In genomic region chr1:204336642-204337041, GRCh38 we compare ENCODE assay signal across 20 cellular contexts. TPM values are rescaled to one million over a fixed set of nuclear protein-coding genes. Genes with fewer than 3 reads are reported as not detected.
DNase-seq lines count a peak whose midpoint lies in the region; ATAC-seq, FAIRE-seq and TF ChIP-seq lines count a peak whose summit lies in the region.
"Had no signal": no experiment of that assay in that cellular context is flagged by ENCODE, and none has a peak within 500 bp of the region (broad histone marks: within the 10 kb centered on the region; RNA-seq: fewer than 3 reads in every experiment).

No MANE protein-coding gene starts in this region.

- no peak for TF ChIP-seq CTCF in cardiac muscle cell (IDR thresholded peaks at IDR 0.05; ENCODE audit: low read depth, low read length)
- no peak for TF ChIP-seq CTCF in H1 (IDR thresholded peaks at IDR 0.05; ENCODE audit: control extremely low read depth in 1 of 3, insufficient read depth in 1 of 3, low read depth in 1 of 3, low read length in 3 of 3)

- H3K79me1 ChIP-seq in H1 (ENCODE audit: low read depth, low read length) (no peaks in the 10 kb centered on the region), mesenchymal stem cell (replicated peaks; ENCODE audit: low read length, poor library complexity, severe bottlenecking) (no peaks in the 10 kb centered on the region)

- FAIRE-seq in H1 (lab: Jason Lieb, UNC) = peak; percentile 19
- FAIRE-seq: D721Med, HepG2 had no signal

- intact Hi-C loops in left ventricle myocardium superior (cut with micrococcal nuclease) = no loop called here

- peak overlapping the region; percentile 67 for H4K91ac ChIP-seq in H1 (replicated peaks; ENCODE audit: insufficient read length, low read length)
- H4K91ac ChIP-seq in mesenchymal stem cell (ENCODE audit: low read length) = peak overlapping the region; percentile 5

- H3K14ac ChIP-seq in H1 (ENCODE audit: insufficient read length) = no peak overlapping the region
- no peak overlapping the region for H3K14ac ChIP-seq in mesenchymal stem cell (ENCODE audit: low read length in 2 of 2)

- peaks cover 48% of the 10 kb centered on the region for H3K4me1 ChIP-seq in cardiac muscle cell (ENCODE audit: low read depth)
- peaks cover 25 to 42% (median 37%) of the 10 kb centered on the region in 4 experiments for H3K4me1 ChIP-seq in H1 (replicated peaks in 1 of 4; ENCODE audit: control insufficient read depth in 3 of 4, insufficient read depth in 4 of 4, low read length in 3 of 4)
- H3K4me1 ChIP-seq in mesenchymal stem cell (ENCODE audit: control insufficient read depth, insufficient read depth, low read depth, low read length) = no peaks in the 10 kb centered on the region

- H2BK20ac ChIP-seq in H1 (ENCODE audit: low read length) = peak overlapping the region; percentile 88

- H3K56ac ChIP-seq in H1 (replicated peaks; ENCODE audit: insufficient read length, low read depth, low read length) = no peak overlapping the region

- H2AK5ac ChIP-seq in H1 (ENCODE audit: low read depth, low read length) = no peak overlapping the region; the same call in 1 of the 2 replicates
- no peak overlapping the region for H2AK5ac ChIP-seq in mesenchymal stem cell (ENCODE audit: low read length, severe bottlenecking)

- POLR2A ChIA-PET in H1 (lab: Charles Lee; ENCODE audit: partially characterized antibody) = interaction anchor here (0.7 to 1.0 kb wide), 2 partner anchors 14 to 81 kb away, joined by 3 read pairs; no protein-coding TSS in a partner anchor

- no peaks in the 10 kb centered on the region for H3K36me3 ChIP-seq in cardiac muscle cell
- H3K36me3 ChIP-seq in H1 (ENCODE audit: control insufficient read depth in 2 of 4, insufficient read depth in 4 of 4, low read length in 3 of 4) = no peaks in the 10 kb centered on the region
- H3K36me3 ChIP-seq in mesenchymal stem cell (ENCODE audit: control insufficient read depth in 1 of 2, insufficient read depth in 2 of 2, low read depth in 1 of 2, low read length in 2 of 2) = no peaks in the 10 kb centered on the region
- H3K36me3 ChIP-seq: SJCRH30 had no signal

- H2AFZ ChIP-seq in H1 (ENCODE audit: low read length) = no peak overlapping the region
- no peak overlapping the region for H2AFZ ChIP-seq in mesenchymal stem cell (ENCODE audit: low read depth, low read length)

- no peak for TF ChIP-seq EP300 in H1 (IDR thresholded peaks at IDR 0.05; ENCODE audit: borderline replicate concordance in 1 of 2, low read depth in 2 of 2, low read length in 2 of 2)

- H3K27me3 ChIP-seq in cardiac muscle cell (no peaks in the 10 kb centered on the region), H1 (replicated peaks in 1 of 4; ENCODE audit: control insufficient read depth in 3 of 4, extremely low read depth in 1 of 4, insufficient read depth in 3 of 4, low read length in 3 of 4) (peaks cover 0 to 2% (median 0%) of the 10 kb centered on the region in 4 experiments; a peak in 3 of 7 replicates), mesenchymal stem cell (ENCODE audit: control insufficient read depth in 1 of 2, insufficient read depth in 1 of 2, low read length in 2 of 2) (peaks cover 23 to 77% of the 10 kb centered on the region in 2 experiments)

- no peaks in the 10 kb centered on the region for H3K23me2 ChIP-seq in H1 (ENCODE audit: low read depth, low read length)

- no peak overlapping the region for H4K5ac ChIP-seq in H1 (ENCODE audit: insufficient read length, low read depth, low read length)

- H4K8ac ChIP-seq in H1 (ENCODE audit: extremely low read depth, insufficient read depth, low read length) = no peak overlapping the region
- no peak overlapping the region for H4K8ac ChIP-seq in mesenchymal stem cell (ENCODE audit: low read length)

- CTCF ChIA-PET in H1 (lab: Charles Lee; ENCODE audit: partially characterized antibody) = interaction anchor here (0.7 to 1.9 kb wide), 5 partner anchors 27 to 124 kb away, joined by 3 to 4 read pairs (median 3); partner anchors contain the start of gene GOLT1A

- TF ChIP-seq POLR2A in H1 (IDR thresholded peaks at IDR 0.05; ENCODE audit: control extremely low read depth in 1 of 2, low read depth in 2 of 2, low read length in 2 of 2) = no peak

- no peak overlapping the region; the same call in 1 of the 2 replicates for H2BK15ac ChIP-seq in H1 (ENCODE audit: low read length)
- no peak overlapping the region for H2BK15ac ChIP-seq in mesenchymal stem cell (ENCODE audit: low read depth, poor library complexity, severe bottlenecking)

- H3K4me3 ChIP-seq in cardiac muscle cell (no peak overlapping the region), H1 (ENCODE audit: extremely low read depth in 1 of 4, insufficient read depth in 2 of 4, low read depth in 3 of 4, low read length in 4 of 4) (no peak overlapping the region), mesenchymal stem cell (ENCODE audit: insufficient read depth in 1 of 2, low read depth in 1 of 2, low read length in 2 of 2) (no peak overlapping the region)
- H3K4me3 ChIP-seq: SJCRH30 had no signal

- H3K18ac ChIP-seq in H1 (ENCODE audit: extremely low read depth, low read length) (peak overlapping the region; percentile 48), mesenchymal stem cell (ENCODE audit: low read depth in 1 of 2, low read length in 2 of 2) (no peak overlapping the region)

- H3K4me2 ChIP-seq in H1 (ENCODE audit: insufficient read depth in 1 of 2, low read depth in 2 of 2, low read length in 2 of 2) (peak overlapping the region; percentile 47 to 51), mesenchymal stem cell (ENCODE audit: low read length, poor library complexity, severe bottlenecking) (no peak overlapping the region)
- H3K4me2 ChIP-seq: KMS-11 had no signal

- H2BK120ac ChIP-seq in H1 (replicated peaks; ENCODE audit: low read depth, low read length) (peak overlapping the region; percentile 89), mesenchymal stem cell (ENCODE audit: low read depth, low read length) (no peak overlapping the region)

- no peak for ATAC-seq in left ventricle myocardium superior
- no peak for ATAC-seq in GM18873 (IDR thresholded peaks at IDR 0.05; ENCODE audit: low FRiP score, unreplicated experiment)
- ATAC-seq: HepG2 had no signal

- H3K9me3 ChIP-seq in cardiac muscle cell (ENCODE audit: low read depth) (no peaks in the 10 kb centered on the region), H1 (ENCODE audit: insufficient read depth in 2 of 2, low read depth in 1 of 2, low read length in 1 of 2) (no peaks in the 10 kb centered on the region), mesenchymal stem cell (ENCODE audit: control insufficient read depth, low read length) (no peaks in the 10 kb centered on the region)
- H3K9me3 ChIP-seq: SJCRH30 had no signal

- no peak overlapping the region for H3K9ac ChIP-seq in H1 (replicated peaks in 1 of 4; ENCODE audit: extremely low read depth in 1 of 4, low read depth in 3 of 4, low read length in 3 of 4)
- H3K9ac ChIP-seq in mesenchymal stem cell (ENCODE audit: low read length) = no peak overlapping the region
- H3K9ac ChIP-seq: KMS-11 had no signal

- TF ChIP-seq RAD21 in H1 (IDR thresholded peaks at IDR 0.05 in 1 of 2, conservative IDR thresholded peaks at IDR 0.05 in 1 of 2; ENCODE audit: low read depth in 2 of 2, low read length in 2 of 2) = no peak

- H2BK12ac ChIP-seq in H1 (ENCODE audit: low read depth, low read length) = peak overlapping the region; percentile 82
- peak overlapping the region in 1 of 2 experiments; percentile 10 for H2BK12ac ChIP-seq in mesenchymal stem cell (ENCODE audit: low read length in 2 of 2)

- H3K27ac ChIP-seq in cardiac muscle cell = peak overlapping the region; percentile 33
- H3K27ac ChIP-seq in H1 (ENCODE audit: low read depth, low read length) = no peak overlapping the region
- H3K27ac ChIP-seq in mesenchymal stem cell (ENCODE audit: low read length, poor library complexity, severe bottlenecking) = no peak overlapping the region
- H3K27ac ChIP-seq: 22Rv1, C4-2B, KMS-11 had no signal

- H3K4ac ChIP-seq in H1 (replicated peaks; ENCODE audit: insufficient read length, low read depth, low read length) (no peak overlapping the region), mesenchymal stem cell (ENCODE audit: low read depth in 1 of 2, low read length in 2 of 2) (no peak overlapping the region)

- DNase-seq in cardiac muscle cell (ENCODE audit: low read depth in 1 of 2, low spot score in 1 of 2) (no peak), left ventricle myocardium superior (no peak), H1 (ENCODE audit: low read depth in 1 of 2, low spot score in 2 of 2) (no peak), mesenchymal stem cell (no peak), NCI-H1930 (lab: John Stamatoyannopoulos, UW) (no peak), NCI-H2107 treated with DMSO at 0.1 percent for 48 hours (lab: John Stamatoyannopoulos, UW; ENCODE audit: unreplicated experiment) (no peak), NK-92 (lab: John Stamatoyannopoulos, UW; ENCODE audit: unreplicated experiment) (no peak)
- DNase-seq: AML-193, NCI-H1048, NCI-H1436, NCI-H2029, NCI-H2171, NCI-H526, SJCRH30 had no signal

- no peak overlapping the region for H3K23ac ChIP-seq in H1 (ENCODE audit: insufficient read length)
- H3K23ac ChIP-seq in mesenchymal stem cell (ENCODE audit: low read length in 2 of 2) = no peak overlapping the region

- no peaks in the 10 kb centered on the region for H3K79me2 ChIP-seq in H1 (ENCODE audit: control insufficient read depth in 1 of 2, insufficient read depth in 2 of 2, low read length in 2 of 2)

- H4K20me1 ChIP-seq in H1 (replicated peaks in 1 of 2; ENCODE audit: control insufficient read depth in 1 of 2, insufficient read depth in 2 of 2, low read length in 2 of 2) = no peaks in the 10 kb centered on the region

- H2BK5ac ChIP-seq in H1 (ENCODE audit: low read depth, low read length) (peak overlapping the region; percentile 96), mesenchymal stem cell (ENCODE audit: low read depth, low read length, poor library complexity, severe bottlenecking) (no peak overlapping the region)

TF ChIP-seq in H1, 55 proteins besides CTCF, POLR2A, EP300 and RAD21 (continues in another document):
- TF ChIP-seq YY1 (IDR thresholded peaks at IDR 0.05; ENCODE audit: low read depth, low read length) (peak; percentile 64; the same call in 1 of the 2 replicates), HDAC2 (IDR thresholded peaks at IDR 0.05; ENCODE audit: borderline replicate concordance in 1 of 2, low read depth in 2 of 2, low read length in 2 of 2) (no peak), EGR1 (IDR thresholded peaks at IDR 0.05; ENCODE audit: borderline replicate concordance, low read depth, low read length) (no peak)

RNA-seq across cellular contexts. Expression of gene PLEKHA6, which starts 23.1 kb away (rescaled TPM):
- total RNA-seq in cardiac muscle cell (44.1 and 71.7 TPM in 2 replicates), left ventricle myocardium superior (21.6 TPM)
- polyA plus RNA-seq in cardiac muscle cell (23.1 and 41.6 TPM in 2 replicates), H1 (2011; rRNA removed) (4.8 and 7.6 TPM in 2 replicates)
- 17.0 and 20.2 TPM in 2 replicates for total RNA-seq in H1 (2021; fragmentation: NEBNext Ultra II Directional; extraction: Animal tissue kit (Norgen Biotek cat#: 25700))
- 4.3 TPM for polyA plus RNA-seq in H1 (2011; cell fraction: cytosol; rRNA removed)
- polyA plus RNA-seq in H1 (2011; cell fraction: nucleus; rRNA removed) = 14.4 TPM
- 6.7 to 8.7 TPM (median 7.6 TPM) in 4 replicates for polyA plus RNA-seq in H1 (2012, experiment 1 of 2)
- polyA plus RNA-seq in H1 (2012, experiment 2 of 2) = 5.8 TPM
- polyA plus RNA-seq in H1 (2013, experiment 1 of 2) = 5.4 TPM
- polyA plus RNA-seq in H1 (2013, experiment 2 of 2) = 5.0 TPM
- 5.3 and 6.3 TPM in 2 replicates for polyA minus RNA-seq in H1 (2011; rRNA and poly(A)+ RNA removed)
- 7.0 TPM for polyA minus RNA-seq in H1 (2011; cell fraction: cytosol; rRNA and poly(A)+ RNA removed)
- polyA minus RNA-seq in H1 (2011; cell fraction: nucleus; rRNA and poly(A)+ RNA removed) = 8.2 TPM
- 4.0 TPM for polyA plus RNA-seq in mesenchymal stem cell (2013, experiment 1 of 2)
- 4.8 TPM for polyA plus RNA-seq in mesenchymal stem cell (2013, experiment 2 of 2)
